ENCODE assay signal across 2 cellular contexts in the genomic region with DNA sequence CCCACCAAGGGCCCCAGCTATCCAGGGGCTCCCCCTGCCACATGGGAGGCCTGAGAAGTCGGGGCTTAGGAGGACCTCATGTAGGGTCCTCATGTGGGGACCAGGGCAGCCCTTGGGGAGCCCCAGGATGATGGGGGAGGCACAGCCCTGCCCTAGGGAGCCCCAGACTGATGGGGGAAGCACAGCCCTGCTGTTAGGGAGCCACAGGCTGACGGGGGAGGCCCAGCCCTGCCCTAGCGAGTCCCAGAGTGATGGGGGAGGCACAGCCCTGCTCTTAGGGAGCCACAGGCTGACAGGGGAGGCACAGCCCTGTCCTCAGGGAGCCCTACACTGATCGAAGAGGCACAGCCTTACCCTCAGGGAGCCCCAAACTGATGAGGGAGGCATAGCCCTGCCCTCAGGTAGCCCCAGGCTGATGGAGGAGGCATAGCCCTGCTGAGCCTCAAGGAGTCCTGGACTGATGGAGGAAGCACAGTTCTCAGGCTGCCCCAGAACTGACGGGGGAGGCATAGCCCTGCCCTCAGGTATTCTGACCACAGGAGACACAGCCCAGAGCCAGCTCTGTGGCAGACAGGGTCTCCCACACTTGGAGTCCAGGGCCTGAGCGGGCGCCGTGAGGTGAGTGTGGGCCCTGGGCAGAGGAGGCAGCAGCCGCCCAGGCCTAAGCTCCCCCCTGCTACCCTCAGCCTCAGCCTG.
TF ChIP-seq lines count a peak whose summit lies in the region.

No MANE protein-coding gene starts in this region.

TF ChIP-seq in SK-N-SH, 30 proteins besides CTCF, POLR2A, EP300 and RAD21 (continued from another document):
- TF ChIP-seq JUND (IDR thresholded peaks at IDR 0.05) (no peak), NFIC (IDR thresholded peaks at IDR 0.05; ENCODE audit: borderline replicate concordance) (no peak), GATA2 (CRISPR knock-in tag; IDR thresholded peaks at IDR 0.05) (no peak), NRF1 (IDR thresholded peaks at IDR 0.05; ENCODE audit: low read depth, low read length) (no peak), SIN3A (IDR thresholded peaks at IDR 0.05; ENCODE audit: borderline replicate concordance, low read depth, low read length) (no peak), RXRA (IDR thresholded peaks at IDR 0.05; ENCODE audit: borderline replicate concordance, low read depth) (no peak)

TF ChIP-seq in SK-N-SH treated with all-trans-retinoic acid at 6 μM for 48 hours, 23 proteins besides CTCF, POLR2A, EP300 and RAD21 (continued from another document):
- TF ChIP-seq, protein P1, sequence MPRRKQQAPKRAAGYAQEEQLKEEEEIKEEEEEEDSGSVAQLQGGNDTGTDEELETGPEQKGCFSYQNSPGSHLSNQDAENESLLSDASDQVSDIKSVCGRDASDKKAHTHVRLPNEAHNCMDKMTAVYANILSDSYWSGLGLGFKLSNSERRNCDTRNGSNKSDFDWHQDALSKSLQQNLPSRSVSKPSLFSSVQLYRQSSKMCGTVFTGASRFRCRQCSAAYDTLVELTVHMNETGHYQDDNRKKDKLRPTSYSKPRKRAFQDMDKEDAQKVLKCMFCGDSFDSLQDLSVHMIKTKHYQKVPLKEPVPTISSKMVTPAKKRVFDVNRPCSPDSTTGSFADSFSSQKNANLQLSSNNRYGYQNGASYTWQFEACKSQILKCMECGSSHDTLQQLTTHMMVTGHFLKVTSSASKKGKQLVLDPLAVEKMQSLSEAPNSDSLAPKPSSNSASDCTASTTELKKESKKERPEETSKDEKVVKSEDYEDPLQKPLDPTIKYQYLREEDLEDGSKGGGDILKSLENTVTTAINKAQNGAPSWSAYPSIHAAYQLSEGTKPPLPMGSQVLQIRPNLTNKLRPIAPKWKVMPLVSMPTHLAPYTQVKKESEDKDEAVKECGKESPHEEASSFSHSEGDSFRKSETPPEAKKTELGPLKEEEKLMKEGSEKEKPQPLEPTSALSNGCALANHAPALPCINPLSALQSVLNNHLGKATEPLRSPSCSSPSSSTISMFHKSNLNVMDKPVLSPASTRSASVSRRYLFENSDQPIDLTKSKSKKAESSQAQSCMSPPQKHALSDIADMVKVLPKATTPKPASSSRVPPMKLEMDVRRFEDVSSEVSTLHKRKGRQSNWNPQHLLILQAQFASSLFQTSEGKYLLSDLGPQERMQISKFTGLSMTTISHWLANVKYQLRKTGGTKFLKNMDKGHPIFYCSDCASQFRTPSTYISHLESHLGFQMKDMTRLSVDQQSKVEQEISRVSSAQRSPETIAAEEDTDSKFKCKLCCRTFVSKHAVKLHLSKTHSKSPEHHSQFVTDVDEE (CRISPR knock-in tag; IDR thresholded peaks at IDR 0.05), result no peak
- TF ChIP-seq ZNF70 (CRISPR knock-in tag; IDR thresholded peaks at IDR 0.05) (no peak), ISL1 (CRISPR knock-in tag; IDR thresholded peaks at IDR 0.05) (no peak)
- TF ChIP-seq, protein P2, sequence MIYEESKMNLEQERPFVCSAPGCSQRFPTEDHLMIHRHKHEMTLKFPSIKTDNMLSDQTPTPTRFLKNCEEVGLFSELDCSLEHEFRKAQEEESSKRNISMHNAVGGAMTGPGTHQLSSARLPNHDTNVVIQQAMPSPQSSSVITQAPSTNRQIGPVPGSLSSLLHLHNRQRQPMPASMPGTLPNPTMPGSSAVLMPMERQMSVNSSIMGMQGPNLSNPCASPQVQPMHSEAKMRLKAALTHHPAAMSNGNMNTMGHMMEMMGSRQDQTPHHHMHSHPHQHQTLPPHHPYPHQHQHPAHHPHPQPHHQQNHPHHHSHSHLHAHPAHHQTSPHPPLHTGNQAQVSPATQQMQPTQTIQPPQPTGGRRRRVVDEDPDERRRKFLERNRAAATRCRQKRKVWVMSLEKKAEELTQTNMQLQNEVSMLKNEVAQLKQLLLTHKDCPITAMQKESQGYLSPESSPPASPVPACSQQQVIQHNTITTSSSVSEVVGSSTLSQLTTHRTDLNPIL (CRISPR knock-in tag; IDR thresholded peaks at IDR 0.05; ENCODE audit: low read depth), result no peak
- TF ChIP-seq, protein P3, sequence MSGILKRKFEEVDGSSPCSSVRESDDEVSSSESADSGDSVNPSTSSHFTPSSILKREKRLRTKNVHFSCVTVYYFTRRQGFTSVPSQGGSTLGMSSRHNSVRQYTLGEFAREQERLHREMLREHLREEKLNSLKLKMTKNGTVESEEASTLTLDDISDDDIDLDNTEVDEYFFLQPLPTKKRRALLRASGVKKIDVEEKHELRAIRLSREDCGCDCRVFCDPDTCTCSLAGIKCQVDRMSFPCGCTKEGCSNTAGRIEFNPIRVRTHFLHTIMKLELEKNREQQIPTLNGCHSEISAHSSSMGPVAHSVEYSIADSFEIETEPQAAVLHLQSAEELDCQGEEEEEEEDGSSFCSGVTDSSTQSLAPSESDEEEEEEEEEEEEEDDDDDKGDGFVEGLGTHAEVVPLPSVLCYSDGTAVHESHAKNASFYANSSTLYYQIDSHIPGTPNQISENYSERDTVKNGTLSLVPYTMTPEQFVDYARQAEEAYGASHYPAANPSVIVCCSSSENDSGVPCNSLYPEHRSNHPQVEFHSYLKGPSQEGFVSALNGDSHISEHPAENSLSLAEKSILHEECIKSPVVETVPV (CRISPR knock-in tag; IDR thresholded peaks at IDR 0.05), result no peak
